Comparison of ENCODE assay signal across 1 cellular context in genomic region chr2:31558401-31559295, GRCh38.
TF ChIP-seq lines count a peak whose summit lies in the region.

No MANE protein-coding gene starts in this region.

TF ChIP-seq in HepG2, 621 proteins besides CTCF, POLR2A, EP300 and RAD21 (continued from another document):
- TF ChIP-seq GZF1 (CRISPR knock-in tag; IDR thresholded peaks at IDR 0.05) (no peak), ZFP82 (CRISPR knock-in tag; IDR thresholded peaks at IDR 0.05; ENCODE audit: borderline replicate concordance) (no peak), HOMEZ (CRISPR knock-in tag; IDR thresholded peaks at IDR 0.05; ENCODE audit: low read depth) (peak; percentile 45; the same call in 1 of the 2 replicates), ATF7 (IDR thresholded peaks at IDR 0.05) (peak; percentile 72), ATF7 (CRISPR knock-in tag; IDR thresholded peaks at IDR 0.05) (no peak), ZNF646 (CRISPR knock-in tag; IDR thresholded peaks at IDR 0.05) (peak; percentile 46; the same call in 1 of the 2 replicates), ZNF235 (CRISPR knock-in tag; IDR thresholded peaks at IDR 0.05; ENCODE audit: borderline replicate concordance) (no peak)
- TF ChIP-seq, protein P1, sequence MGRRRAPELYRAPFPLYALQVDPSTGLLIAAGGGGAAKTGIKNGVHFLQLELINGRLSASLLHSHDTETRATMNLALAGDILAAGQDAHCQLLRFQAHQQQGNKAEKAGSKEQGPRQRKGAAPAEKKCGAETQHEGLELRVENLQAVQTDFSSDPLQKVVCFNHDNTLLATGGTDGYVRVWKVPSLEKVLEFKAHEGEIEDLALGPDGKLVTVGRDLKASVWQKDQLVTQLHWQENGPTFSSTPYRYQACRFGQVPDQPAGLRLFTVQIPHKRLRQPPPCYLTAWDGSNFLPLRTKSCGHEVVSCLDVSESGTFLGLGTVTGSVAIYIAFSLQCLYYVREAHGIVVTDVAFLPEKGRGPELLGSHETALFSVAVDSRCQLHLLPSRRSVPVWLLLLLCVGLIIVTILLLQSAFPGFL (CRISPR knock-in tag; IDR thresholded peaks at IDR 0.05) = no peak
- TF ChIP-seq, protein P2, sequence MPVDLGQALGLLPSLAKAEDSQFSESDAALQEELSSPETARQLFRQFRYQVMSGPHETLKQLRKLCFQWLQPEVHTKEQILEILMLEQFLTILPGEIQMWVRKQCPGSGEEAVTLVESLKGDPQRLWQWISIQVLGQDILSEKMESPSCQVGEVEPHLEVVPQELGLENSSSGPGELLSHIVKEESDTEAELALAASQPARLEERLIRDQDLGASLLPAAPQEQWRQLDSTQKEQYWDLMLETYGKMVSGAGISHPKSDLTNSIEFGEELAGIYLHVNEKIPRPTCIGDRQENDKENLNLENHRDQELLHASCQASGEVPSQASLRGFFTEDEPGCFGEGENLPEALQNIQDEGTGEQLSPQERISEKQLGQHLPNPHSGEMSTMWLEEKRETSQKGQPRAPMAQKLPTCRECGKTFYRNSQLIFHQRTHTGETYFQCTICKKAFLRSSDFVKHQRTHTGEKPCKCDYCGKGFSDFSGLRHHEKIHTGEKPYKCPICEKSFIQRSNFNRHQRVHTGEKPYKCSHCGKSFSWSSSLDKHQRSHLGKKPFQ (CRISPR knock-in tag; IDR thresholded peaks at IDR 0.05; ENCODE audit: insufficient replicate concordance) = no peak
